Comparison of ENCODE assay signal across 9 cellular contexts in the genomic region with DNA sequence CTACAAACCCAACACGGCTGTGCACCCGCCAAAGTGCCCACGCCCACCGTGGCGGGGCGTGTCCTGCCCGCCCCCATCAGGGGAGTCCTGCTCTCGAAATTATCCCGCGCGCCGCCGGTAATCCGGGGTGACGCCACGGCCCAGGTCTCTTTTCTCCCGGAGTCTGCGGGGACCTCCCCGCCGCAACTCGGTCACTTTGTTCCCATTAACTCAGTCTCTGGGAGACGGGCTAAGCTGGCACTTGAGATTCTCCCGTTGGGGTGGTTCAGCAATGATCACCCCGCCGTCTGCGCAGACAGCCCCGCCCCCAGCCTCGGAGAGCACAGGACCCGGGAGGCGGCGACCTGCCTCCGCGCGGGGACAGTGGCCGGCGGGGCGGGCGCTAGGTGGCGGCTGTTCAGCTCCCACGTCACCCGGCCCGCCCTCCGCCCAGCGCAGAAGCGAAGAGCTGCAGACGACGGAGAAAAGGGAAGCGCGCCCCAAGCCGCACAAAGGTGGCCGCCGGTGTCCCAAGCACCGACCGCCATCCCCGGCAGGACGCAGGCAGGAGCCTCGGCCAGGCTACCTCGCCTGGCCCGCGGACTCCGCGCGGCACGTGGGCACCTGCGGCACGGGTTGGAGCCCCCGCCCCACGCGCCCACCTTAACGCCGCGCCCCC. TPM values are rescaled to one million over a fixed set of nuclear protein-coding genes. Genes with fewer than 3 reads are reported as not detected.
DNase-seq lines count a peak whose midpoint lies in the region; ATAC-seq lines count a peak whose summit lies in the region.
"Had no signal": no experiment of that assay in that cellular context is flagged by ENCODE, and none has a peak within 500 bp of the region (broad histone marks: within the 10 kb centered on the region; RNA-seq: fewer than 3 reads in every experiment).

No MANE protein-coding gene starts in this region.

- CTCF ChIA-PET in activated CD4-positive, alpha-beta memory T cell treated with anti-CD3 and anti-CD28 coated beads, Interleukin-2, amount 10 ng/mL, durations not matched to agents 7 days and 5 days (lab: Charles Lee): interaction anchor here (0.9 to 3.2 kb wide), 7 partner anchors 9 to 489 kb away, joined by 3 to 27 read pairs (median 5); a partner anchor contains a TSS

- H3K36me3 Mint-ChIP-seq in activated CD4-positive, alpha-beta memory T cell treated with anti-CD3 and anti-CD28 coated beads, Interleukin-2, amount 10 ng/mL, durations not matched to agents 7 days and 5 days (ENCODE audit: low read depth): no peaks in the 10 kb centered on the region
- H3K36me3 Mint-ChIP-seq in effector memory CD8-positive, alpha-beta T cell (ENCODE audit: insufficient read depth): peaks cover 19% of the 10 kb centered on the region

- H3K36me3 ChIP-seq in BLaER1: no peaks in the 10 kb centered on the region

- H3K4me1 Mint-ChIP-seq in activated CD4-positive, alpha-beta memory T cell treated with anti-CD3 and anti-CD28 coated beads, Interleukin-2, amount 10 ng/mL, durations not matched to agents 7 days and 5 days: peaks cover 46% of the 10 kb centered on the region
- peaks cover 23 to 27% of the 10 kb centered on the region in 2 donors for H3K4me1 Mint-ChIP-seq in effector memory CD8-positive, alpha-beta T cell (ENCODE audit: low read depth in 2 of 2)

- H3K4me3 Mint-ChIP-seq in activated CD4-positive, alpha-beta memory T cell treated with anti-CD3 and anti-CD28 coated beads, Interleukin-2, amount 10 ng/mL, durations not matched to agents 7 days and 5 days: peak overlapping the region; percentile 79
- peak overlapping the region; percentile 92 for H3K4me3 Mint-ChIP-seq in effector memory CD8-positive, alpha-beta T cell

- peak; percentile 73 for ATAC-seq in GM19043 (IDR thresholded peaks at IDR 0.05; ENCODE audit: low read depth, unreplicated experiment)
- peak; percentile 85 for ATAC-seq in HG03280 (IDR thresholded peaks at IDR 0.05; ENCODE audit: unreplicated experiment)
- ATAC-seq in effector memory CD8-positive, alpha-beta T cell (replicated peaks): peak; percentile 90

- H3K27me3 Mint-ChIP-seq in activated CD4-positive, alpha-beta memory T cell treated with anti-CD3 and anti-CD28 coated beads, Interleukin-2, amount 10 ng/mL, durations not matched to agents 7 days and 5 days: peaks cover 13% of the 10 kb centered on the region
- no peaks in the 10 kb centered on the region for H3K27me3 Mint-ChIP-seq in effector memory CD8-positive, alpha-beta T cell

- H3K27ac ChIP-seq in BLaER1: peak overlapping the region; percentile 67
- H3K27ac ChIP-seq: epithelial cell of prostate had no signal

- DNase-seq in NCI-H748 (lab: John Stamatoyannopoulos, UW; ENCODE audit: unreplicated experiment): peak; percentile 89
- peak; percentile 93 for DNase-seq in activated CD4-positive, alpha-beta memory T cell treated with anti-CD3 and anti-CD28 coated beads, Interleukin-2, amount 10 ng/mL, durations not matched to agents 7 days and 5 days
- peak; percentile 89 to 92 (median 92) for DNase-seq in effector memory CD8-positive, alpha-beta T cell
- peak; percentile 83 to 85 for DNase-seq in stimulated activated CD8-positive, alpha-beta memory T cell treated with anti-CD3 and anti-CD28 coated beads, Interleukin-4, amount 100 ng/mL, for 1 hour (ENCODE audit: low read depth in 2 of 2, low spot score in 1 of 2)

- H3K9ac ChIP-seq in BLaER1: peak overlapping the region; percentile 79

- no peaks in the 10 kb centered on the region for H3K9me3 ChIP-seq in BLaER1
- H3K9me3 ChIP-seq in mononuclear cell (ENCODE audit: low read depth, low read length): no peaks in the 10 kb centered on the region

- H3K4me2 ChIP-seq in BLaER1: peak overlapping the region; percentile 93

- H3K4me1 ChIP-seq in BLaER1 (peaks cover 16% of the 10 kb centered on the region), mononuclear cell (ENCODE audit: insufficient read depth, low read length) (peaks cover 29% of the 10 kb centered on the region)

- H3K27me3 ChIP-seq in BLaER1 (peaks cover 12% of the 10 kb centered on the region), mononuclear cell (ENCODE audit: insufficient read depth, low read length) (no peaks in the 10 kb centered on the region)

- no peaks in the 10 kb centered on the region for H4K20me1 ChIP-seq in BLaER1

- peak overlapping the region; percentile 58 for H3K27ac Mint-ChIP-seq in activated CD4-positive, alpha-beta memory T cell treated with anti-CD3 and anti-CD28 coated beads, Interleukin-2, amount 10 ng/mL, durations not matched to agents 7 days and 5 days
- peak overlapping the region; percentile 85 to 87 for H3K27ac Mint-ChIP-seq in effector memory CD8-positive, alpha-beta T cell

- H3K9me3 Mint-ChIP-seq in activated CD4-positive, alpha-beta memory T cell treated with anti-CD3 and anti-CD28 coated beads, Interleukin-2, amount 10 ng/mL, durations not matched to agents 7 days and 5 days: no peaks in the 10 kb centered on the region
- H3K9me3 Mint-ChIP-seq in effector memory CD8-positive, alpha-beta T cell: no peaks in the 10 kb centered on the region

- POLR2A ChIA-PET in activated CD4-positive, alpha-beta memory T cell treated with anti-CD3 and anti-CD28 coated beads, Interleukin-2, amount 10 ng/mL, durations not matched to agents 7 days and 5 days (lab: Charles Lee): interaction anchor here (0.6 to 5.5 kb wide), 22 partner anchors 9 to 614 kb away, joined by 3 to 116 read pairs (median 4); a partner anchor contains a TSS

- H3K4me3 ChIP-seq in BLaER1 (peak overlapping the region; percentile 86), mononuclear cell (ENCODE audit: low read length) (peak overlapping the region; percentile 77)

RNA-seq across cellular contexts. Expression of a gene that starts 31.5 kb away (rescaled TPM):
- total RNA-seq in activated CD4-positive, alpha-beta memory T cell treated with anti-CD3 and anti-CD28 coated beads, Interleukin-2, amount 10 ng/mL, durations not matched to agents 7 days and 5 days: 100 to 1,000 TPM; 128 to 130 TPM
- total RNA-seq in mononuclear cell: 86.1 TPM

RNA-seq across cellular contexts. Expression of a gene that starts 55.8 kb away (rescaled TPM):
- 1 to 10 TPM; 5.7 to 6.3 TPM for total RNA-seq in activated CD4-positive, alpha-beta memory T cell treated with anti-CD3 and anti-CD28 coated beads, Interleukin-2, amount 10 ng/mL, durations not matched to agents 7 days and 5 days
- total RNA-seq in mononuclear cell: 3.3 TPM

Comparison
In these comparisons a context has a peak if more than half of its experiments do, and no peak if none do; other contexts are left out.
1. Peak in every context shown above with its lines: DNase-seq, ATAC-seq, H3K4me3 ChIP-seq and H3K27ac ChIP-seq.